8 cellular contexts compared by ENCODE assay signal in genomic region chr10:72261323-72262018, GRCh38. TPM values are rescaled to one million over a fixed set of nuclear protein-coding genes. Genes with fewer than 3 reads are reported as not detected.
DNase-seq lines count a peak whose midpoint lies in the region; ATAC-seq and TF ChIP-seq lines count a peak whose summit lies in the region.

No MANE protein-coding gene starts in this region.

- H3K4me1 ChIP-seq in DND-41 (ENCODE audit: insufficient read depth, low read length) (peaks cover 79% of the 10 kb centered on the region), heart right ventricle (peaks cover 17 to 70% (median 51%) of the 10 kb centered on the region in 9 donors), skeletal muscle satellite cell (ENCODE audit: control insufficient read depth, insufficient read depth, low read length) (peaks cover 37% of the 10 kb centered on the region)

- H3K4me3 Mint-ChIP-seq in activated CD8-positive, alpha-beta memory T cell treated with anti-CD3 and anti-CD28 coated beads, Interleukin-2, amount 10 ng/mL, durations not matched to agents 7 days and 5 days, result peak overlapping the region; percentile 68

- H3K9me3 ChIP-seq in DND-41 (ENCODE audit: insufficient read depth, low read length, severe bottlenecking), result no peaks in the 10 kb centered on the region
- H3K9me3 ChIP-seq in heart right ventricle, result no peaks in the 10 kb centered on the region
- H3K9me3 ChIP-seq in skeletal muscle satellite cell (replicated peaks; ENCODE audit: low read length), result no peaks in the 10 kb centered on the region

- DNase-seq in DND-41 (no peak), GM20000 (ENCODE audit: low spot score) (peak; percentile 74), heart right ventricle (no peak), mucosa of gallbladder (ENCODE audit: low spot score) (no peak), putamen (ENCODE audit: low spot score) (no peak)
- peak; percentile 90 for DNase-seq in activated CD8-positive, alpha-beta memory T cell treated with anti-CD3 and anti-CD28 coated beads, Interleukin-2, amount 10 ng/mL, durations not matched to agents 7 days and 5 days

- H3K9ac ChIP-seq in DND-41 (ENCODE audit: low read depth, low read length), result peak overlapping the region; percentile 67
- peak overlapping the region; percentile 83 for H3K9ac ChIP-seq in skeletal muscle satellite cell (ENCODE audit: low read depth, low read length)

- intact Hi-C loops in heart right ventricle (cut with DNase I), result no loop called here

- no peaks in the 10 kb centered on the region for H3K79me2 ChIP-seq in DND-41 (ENCODE audit: insufficient read depth, low read length)

- H3K27me3 ChIP-seq in DND-41 (ENCODE audit: insufficient read depth, low read length, poor library complexity), result no peaks in the 10 kb centered on the region
- no peaks in the 10 kb centered on the region for H3K27me3 ChIP-seq in heart right ventricle
- no peaks in the 10 kb centered on the region for H3K27me3 ChIP-seq in skeletal muscle satellite cell (ENCODE audit: control insufficient read depth, insufficient read depth, low read length)

- H3K4me2 ChIP-seq in DND-41 (ENCODE audit: insufficient read depth, low read length) (peak overlapping the region; percentile 70), skeletal muscle satellite cell (ENCODE audit: low read length) (peak overlapping the region; percentile 93)

- peak; percentile 4; the same call in 2 of the 3 replicates for ATAC-seq in DND-41 (ENCODE audit: insufficient read depth, low read depth)
- peak; percentile 46 for ATAC-seq in HG03565 (IDR thresholded peaks at IDR 0.05; ENCODE audit: unreplicated experiment)
- peak; percentile 63 for ATAC-seq in activated CD8-positive, alpha-beta memory T cell treated with anti-CD3 and anti-CD28 coated beads, Interleukin-2, amount 10 ng/mL, durations not matched to agents 7 days and 5 days
- peak; percentile 0 to 23 (median 4) for ATAC-seq in heart right ventricle

- no peaks in the 10 kb centered on the region for H3K36me3 Mint-ChIP-seq in activated CD8-positive, alpha-beta memory T cell treated with anti-CD3 and anti-CD28 coated beads, Interleukin-2, amount 10 ng/mL, durations not matched to agents 7 days and 5 days

- H2AFZ ChIP-seq in DND-41 (ENCODE audit: low read depth, low read length), result 0 out of 2 replicates have a peak overlapping the region, but pooled peaks have one; percentile 35

- CTCF ChIA-PET in activated CD8-positive, alpha-beta memory T cell treated with anti-CD3 and anti-CD28 coated beads, Interleukin-2, amount 10 ng/mL, durations not matched to agents 7 days and 5 days (lab: Charles Lee), result interaction anchor here (0.6 to 11.6 kb wide), 21 partner anchors 8 to 213 kb away, joined by 3 to 94 read pairs (median 6); partner anchors contain the start of genes ANAPC16, ASCC1, DDIT4 and SPOCK2

- no peaks in the 10 kb centered on the region for H3K36me3 ChIP-seq in DND-41 (ENCODE audit: insufficient read depth, low read length)
- H3K36me3 ChIP-seq in heart right ventricle, result no peaks in the 10 kb centered on the region
- no peaks in the 10 kb centered on the region for H3K36me3 ChIP-seq in skeletal muscle satellite cell (ENCODE audit: insufficient read depth, low read length)

- peak overlapping the region; percentile 90 for H3K27ac ChIP-seq in DND-41 (ENCODE audit: low read length)
- H3K27ac ChIP-seq in heart right ventricle, result peak overlapping the region; percentile 84 to 97 (median 93)

- H3K27ac Mint-ChIP-seq in activated CD8-positive, alpha-beta memory T cell treated with anti-CD3 and anti-CD28 coated beads, Interleukin-2, amount 10 ng/mL, durations not matched to agents 7 days and 5 days, result peak overlapping the region; percentile 98

- no peak for TF ChIP-seq CTCF in DND-41 (IDR thresholded peaks at IDR 0.05; ENCODE audit: borderline replicate concordance, extremely low read depth, low read length, poor library complexity, severe bottlenecking)
- no peak for TF ChIP-seq CTCF in GM20000 (IDR thresholded peaks at IDR 0.05; ENCODE audit: extremely low read depth, missing control alignments)
- no peak for TF ChIP-seq CTCF in heart right ventricle (IDR thresholded peaks at IDR 0.05)

- H3K4me1 Mint-ChIP-seq in activated CD8-positive, alpha-beta memory T cell treated with anti-CD3 and anti-CD28 coated beads, Interleukin-2, amount 10 ng/mL, durations not matched to agents 7 days and 5 days, result peaks cover 52% of the 10 kb centered on the region

- 11 to 14% methylated on average over 7 of the region's 7 CpGs for WGBS in heart right ventricle, 2 donors

- no peaks in the 10 kb centered on the region for H3K27me3 Mint-ChIP-seq in activated CD8-positive, alpha-beta memory T cell treated with anti-CD3 and anti-CD28 coated beads, Interleukin-2, amount 10 ng/mL, durations not matched to agents 7 days and 5 days

- no peaks in the 10 kb centered on the region for H3K9me3 Mint-ChIP-seq in activated CD8-positive, alpha-beta memory T cell treated with anti-CD3 and anti-CD28 coated beads, Interleukin-2, amount 10 ng/mL, durations not matched to agents 7 days and 5 days (ENCODE audit: low read depth)

- H3K4me3 ChIP-seq in DND-41 (ENCODE audit: low read depth in 1 of 2, low read length in 2 of 2) (peak overlapping the region in 1 of 2 experiments; percentile 52; a peak in 2 of 4 replicates), heart right ventricle (peak overlapping the region; percentile 18 to 61 (median 55)), skeletal muscle satellite cell (ENCODE audit: low read length) (peak overlapping the region; percentile 70)

- H4K20me1 ChIP-seq in DND-41 (ENCODE audit: insufficient read depth, low read length), result no peaks in the 10 kb centered on the region

RNA-seq across cellular contexts. Expression of gene DDIT4, which starts 12.3 kb away (rescaled TPM):
- total RNA-seq in activated CD8-positive, alpha-beta memory T cell treated with anti-CD3 and anti-CD28 coated beads, Interleukin-2, amount 10 ng/mL, durations not matched to agents 7 days and 5 days, result 100 to 1,000 TPM; 291 to 293 TPM
- 100 to 1,000 TPM in 1 of 10 donors, 10 to 100 TPM in 9; 13.6 to 102 (median 30.2) TPM for total RNA-seq in heart right ventricle
- polyA plus RNA-seq in heart right ventricle, result 100 to 1,000 TPM in 1 of 2 donors, 10 to 100 TPM in 1; 64.7 to 135 TPM
- total RNA-seq in skeletal muscle satellite cell (2012; rRNA removed), result 391 and 412 TPM in 2 replicates
- total RNA-seq in mucosa of gallbladder, result 191 TPM

RNA-seq across cellular contexts. Expression of gene ASCC1, which starts 45.4 kb away (rescaled TPM):
- 10 to 100 TPM; 34.9 to 36.8 TPM for total RNA-seq in activated CD8-positive, alpha-beta memory T cell treated with anti-CD3 and anti-CD28 coated beads, Interleukin-2, amount 10 ng/mL, durations not matched to agents 7 days and 5 days
- 10 to 100 TPM; 25.2 to 40.5 (median 33.0) TPM for total RNA-seq in heart right ventricle
- 10 to 100 TPM in 1 of 2 donors, 1 to 10 TPM in 1; 8.4 to 35.8 TPM for polyA plus RNA-seq in heart right ventricle
- 26.9 and 31.7 TPM in 2 replicates for total RNA-seq in skeletal muscle satellite cell (2012; rRNA removed)
- 27.5 TPM for total RNA-seq in mucosa of gallbladder

RNA-seq across cellular contexts. Expression of gene ANAPC16, which starts 45.7 kb away (rescaled TPM):
- 10 to 100 TPM; 61.4 to 67.6 TPM for total RNA-seq in activated CD8-positive, alpha-beta memory T cell treated with anti-CD3 and anti-CD28 coated beads, Interleukin-2, amount 10 ng/mL, durations not matched to agents 7 days and 5 days
- total RNA-seq in heart right ventricle (100 to 1,000 TPM; 181 to 246 (median 221) TPM), mucosa of gallbladder (128 TPM)
- polyA plus RNA-seq in heart right ventricle, result 100 to 1,000 TPM; 129 to 149 TPM
- total RNA-seq in skeletal muscle satellite cell (2012; rRNA removed), result 38.3 and 43.0 TPM in 2 replicates

Comparison
In these comparisons a context has a peak if more than half of its experiments do, and no peak if none do; other contexts are left out.
1. ATAC-seq: peak in every context shown above with its lines; median percentile 63 in activated CD8-positive, alpha-beta memory T cell treated with anti-CD3 and anti-CD28 coated beads, Interleukin-2, amount 10 ng/mL, durations not matched to agents 7 days and 5 days; 46 in HG03565; 4 in DND-41; 4 in heart right ventricle.
2. DNase-seq: peak in GM20000 (single experiment) and activated CD8-positive, alpha-beta memory T cell treated with anti-CD3 and anti-CD28 coated beads, Interleukin-2, amount 10 ng/mL, durations not matched to agents 7 days and 5 days (single experiment); none in DND-41 (single experiment), heart right ventricle (0 of 2), mucosa of gallbladder (single experiment) and putamen (single experiment).